ENCODE assay signal across 8 cellular contexts in genomic region chr12:91355150-91356006, GRCh38.
DNase-seq lines count a peak whose midpoint lies in the region; ATAC-seq and TF ChIP-seq lines count a peak whose summit lies in the region.

No MANE protein-coding gene starts in this region.

- ATAC-seq in GM18870 (IDR thresholded peaks at IDR 0.05; ENCODE audit: unreplicated experiment): peak; percentile 95
- peak; percentile 92 for ATAC-seq in HG03064 (IDR thresholded peaks at IDR 0.05; ENCODE audit: low read depth, unreplicated experiment)
- ATAC-seq in activated CD4-positive, alpha-beta T cell treated with anti-CD3 and anti-CD28 coated beads for 36 hours: peak; percentile 90
- peak; percentile 85 for ATAC-seq in effector memory CD8-positive, alpha-beta T cell (replicated peaks)
- ATAC-seq in stimulated activated memory B cell treated with anti-CD40 and anti-IgM and Interleukin-4, amounts not matched to agents 10 μg/mL and 1 μg/mL and 100 μg/mL, for 72 hours: peak; percentile 80

- H3K27me3 Mint-ChIP-seq in activated CD4-positive, alpha-beta T cell treated with anti-CD3 and anti-CD28 coated beads for 36 hours: peaks cover 13% of the 10 kb centered on the region
- H3K27me3 Mint-ChIP-seq in effector memory CD8-positive, alpha-beta T cell: peaks cover 33 to 40% of the 10 kb centered on the region in 2 donors
- peaks cover 23% of the 10 kb centered on the region for H3K27me3 Mint-ChIP-seq in stimulated activated memory B cell treated with anti-CD40 and anti-IgM and Interleukin-4, amounts not matched to agents 10 μg/mL and 1 μg/mL and 100 μg/mL, for 72 hours

- no peaks in the 10 kb centered on the region for H3K36me3 Mint-ChIP-seq in activated CD4-positive, alpha-beta T cell treated with anti-CD3 and anti-CD28 coated beads for 36 hours (ENCODE audit: low read depth)
- no peaks in the 10 kb centered on the region for H3K36me3 Mint-ChIP-seq in effector memory CD8-positive, alpha-beta T cell (ENCODE audit: insufficient read depth)
- no peaks in the 10 kb centered on the region for H3K36me3 Mint-ChIP-seq in stimulated activated memory B cell treated with anti-CD40 and anti-IgM and Interleukin-4, amounts not matched to agents 10 μg/mL and 1 μg/mL and 100 μg/mL, for 72 hours

- no peak for DNase-seq in BJ (ENCODE audit: low read depth)
- DNase-seq in NCI-H2196 treated with DMSO at 0.1 percent for 48 hours (lab: John Stamatoyannopoulos, UW; ENCODE audit: unreplicated experiment): peak; percentile 34
- peak; percentile 71 for DNase-seq in activated CD4-positive, alpha-beta T cell treated with anti-CD3 and anti-CD28 coated beads for 36 hours
- DNase-seq in effector memory CD8-positive, alpha-beta T cell: peak; percentile 5 to 38 (median 28)
- DNase-seq in lung microvascular endothelial cell (ENCODE audit: low read depth in 2 of 2): peak; percentile 73 to 78

- no peaks in the 10 kb centered on the region for H3K27me3 ChIP-seq in BJ (ENCODE audit: control insufficient read depth, insufficient read depth, low read length)

- H3K4me3 Mint-ChIP-seq in activated CD4-positive, alpha-beta T cell treated with anti-CD3 and anti-CD28 coated beads for 36 hours: no peak overlapping the region
- H3K4me3 Mint-ChIP-seq in effector memory CD8-positive, alpha-beta T cell: no peak overlapping the region
- no peak overlapping the region for H3K4me3 Mint-ChIP-seq in stimulated activated memory B cell treated with anti-CD40 and anti-IgM and Interleukin-4, amounts not matched to agents 10 μg/mL and 1 μg/mL and 100 μg/mL, for 72 hours

- H3K4me1 Mint-ChIP-seq in activated CD4-positive, alpha-beta T cell treated with anti-CD3 and anti-CD28 coated beads for 36 hours: no peaks in the 10 kb centered on the region
- H3K4me1 Mint-ChIP-seq in effector memory CD8-positive, alpha-beta T cell (ENCODE audit: low read depth in 2 of 2): no peaks in the 10 kb centered on the region
- peaks cover 6% of the 10 kb centered on the region for H3K4me1 Mint-ChIP-seq in stimulated activated memory B cell treated with anti-CD40 and anti-IgM and Interleukin-4, amounts not matched to agents 10 μg/mL and 1 μg/mL and 100 μg/mL, for 72 hours

- no peak overlapping the region for H3K4me3 ChIP-seq in BJ (ENCODE audit: low read depth, low read length)

- CTCF ChIA-PET in BJ (lab: Yijun Ruan, JAX): interaction anchor here (0.6 to 4.6 kb wide), 26 partner anchors 10 to 415 kb away, joined by 3 to 36 read pairs (median 4); no protein-coding TSS in a partner anchor
- CTCF ChIA-PET in activated CD4-positive, alpha-beta T cell treated with anti-CD3 and anti-CD28 coated beads for 36 hours (lab: Charles Lee): interaction anchor here (0.6 to 2.0 kb wide), 5 partner anchors 10 to 377 kb away, joined by 3 to 7 read pairs (median 5); no protein-coding TSS in a partner anchor

- H3K36me3 ChIP-seq in BJ (ENCODE audit: control insufficient read depth, insufficient read depth, low read length): no peaks in the 10 kb centered on the region

- H3K9me3 Mint-ChIP-seq in activated CD4-positive, alpha-beta T cell treated with anti-CD3 and anti-CD28 coated beads for 36 hours (ENCODE audit: low read depth): no peaks in the 10 kb centered on the region
- no peaks in the 10 kb centered on the region for H3K9me3 Mint-ChIP-seq in effector memory CD8-positive, alpha-beta T cell
- H3K9me3 Mint-ChIP-seq in stimulated activated memory B cell treated with anti-CD40 and anti-IgM and Interleukin-4, amounts not matched to agents 10 μg/mL and 1 μg/mL and 100 μg/mL, for 72 hours: no peaks in the 10 kb centered on the region

- TF ChIP-seq CTCF in BJ (IDR thresholded peaks at IDR 0.05; ENCODE audit: insufficient read depth, low read depth, low read length): peak; percentile 91

- H3K27ac Mint-ChIP-seq in activated CD4-positive, alpha-beta T cell treated with anti-CD3 and anti-CD28 coated beads for 36 hours: no peak overlapping the region
- no peak overlapping the region for H3K27ac Mint-ChIP-seq in effector memory CD8-positive, alpha-beta T cell
- no peak overlapping the region for H3K27ac Mint-ChIP-seq in stimulated activated memory B cell treated with anti-CD40 and anti-IgM and Interleukin-4, amounts not matched to agents 10 μg/mL and 1 μg/mL and 100 μg/mL, for 72 hours

- intact Hi-C loops in activated CD4-positive, alpha-beta T cell treated with anti-CD3 and anti-CD28 coated beads for 36 hours (cut with DNase I, micrococcal nuclease): loop anchor here (1.0 to 10.0 kb wide), 3 partner anchors 377 to 410 kb away; no protein-coding TSS in a partner anchor

- POLR2A ChIA-PET in BJ (lab: Charles Lee): no interaction called here
- POLR2A ChIA-PET in activated CD4-positive, alpha-beta T cell treated with anti-CD3 and anti-CD28 coated beads for 36 hours (lab: Charles Lee): no interaction called here
